ENCODE assay signal across 31 cellular contexts in the genomic region with DNA sequence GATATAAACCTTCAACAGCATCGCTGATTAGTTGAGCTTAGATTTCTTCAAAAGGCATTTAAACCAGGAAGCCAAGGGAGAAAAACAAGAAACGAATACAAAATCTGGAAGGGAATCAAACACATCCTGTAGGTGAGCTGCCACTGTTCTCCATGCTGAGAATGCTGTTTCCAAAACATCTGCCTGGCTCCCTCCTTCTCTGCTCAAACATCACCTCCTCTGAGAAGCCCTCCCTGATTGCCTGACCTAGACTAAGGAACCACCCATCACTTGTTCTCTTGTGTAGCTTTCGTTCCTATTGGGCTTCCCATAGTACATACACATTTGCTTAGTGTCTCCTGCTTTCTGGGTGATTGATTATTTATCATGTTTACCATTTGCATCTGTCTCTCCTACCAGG.
"Had no signal": no experiment of that assay in that cellular context is flagged by ENCODE, and none has a peak within 500 bp of the region (broad histone marks: within the 10 kb centered on the region; RNA-seq: fewer than 3 reads in every experiment).

No MANE protein-coding gene starts in this region.

- H3K4me1 ChIP-seq: adrenal gland, ascending aorta, body of pancreas, breast epithelium had no signal

- H3K36me3 ChIP-seq: adrenal gland, ascending aorta, brain microvascular endothelial cell, breast epithelium, cardiac muscle cell had no signal

- H3K27ac ChIP-seq: adrenal gland, ascending aorta, body of pancreas, brain microvascular endothelial cell, breast epithelium, cardiac muscle cell had no signal

- H3K27me3 ChIP-seq: ascending aorta, body of pancreas, brain microvascular endothelial cell, cardiac muscle cell had no signal

- FAIRE-seq: astrocyte had no signal

- DNase-seq: activated effector memory CD4-positive, alpha-beta T cell treated with anti-CD3 and anti-CD28 coated beads, Interleukin-2, amount 50 U/mL, for 16 hours; activated effector memory CD4-positive, alpha-beta T cell treated with Interleukin-2 at 50 U/mL for 16 hours; activated gamma-delta T cell; activated gamma-delta T cell treated with Interleukin-2 at 50 U/mL for 16 hours; activated naive CD4-positive, alpha-beta T cell; activated naive CD4-positive, alpha-beta T cell treated with anti-CD3 and anti-CD28 coated beads for 36 hours; activated naive CD4-positive, alpha-beta T cell treated with anti-CD3 and anti-CD28 coated beads, Interleukin-2, amount 10 ng/mL, durations not matched to agents 7 days and 5 days; activated naive CD4-positive, alpha-beta T cell treated with anti-CD3 and anti-CD28 coated beads, Interleukin-2, amount 50 U/mL, for 16 hours; activated naive CD4-positive, alpha-beta T cell treated with Interleukin-2 at 50 U/mL for 16 hours; activated naive CD8-positive, alpha-beta T cell treated with anti-CD3 and anti-CD28 coated beads for 36 hours; activated naive CD8-positive, alpha-beta T cell treated with anti-CD3 and anti-CD28 coated beads, Interleukin-2, amount 10 ng/mL, durations not matched to agents 7 days and 5 days; activated naive CD8-positive, alpha-beta T cell treated with anti-CD3 and anti-CD28 coated beads, Interleukin-2, amount 50 U/mL, for 24 hours; activated T-cell treated with anti-CD3 and anti-CD28 coated beads, Interleukin-2, amount 50 U/mL, for 4 hours; activated T-cell treated with anti-CD3 and anti-CD28 coated beads, Interleukin-2, amount 50 U/mL, for 48 hours; activated T-cell treated with anti-CD3 and anti-CD28 coated beads, Interleukin-2, amount 50 U/mL, for 72 hours; adrenal gland; amniotic stem cell; amygdala; anterior cingulate cortex; aorta; body of pancreas; brain microvascular endothelial cell; caudate nucleus; central memory CD4-positive, alpha-beta T cell; cerebellar nuclear complex had no signal

- H3K9me3 ChIP-seq: adrenal gland had no signal

- ATAC-seq: activated naive CD4-positive, alpha-beta T cell treated with anti-CD3 and anti-CD28 coated beads, Interleukin-2, amount 50 U/mL, for 72 hours; activated naive CD8-positive, alpha-beta T cell treated with anti-CD3 and anti-CD28 coated beads, Interleukin-2, amount 50 U/mL, for 24 hours; activated T-cell treated with anti-CD3 and anti-CD28 coated beads, Interleukin-2, amount 50 U/mL, for 4 hours; activated T-cell treated with anti-CD3 and anti-CD28 coated beads, Interleukin-2, amount 50 U/mL, for 72 hours; activated T-helper 17 cell treated with anti-CD3 and anti-CD28 coated beads, Interleukin-2, amount 50 U/mL, for 72 hours; body of pancreas had no signal

- H3K4me3 ChIP-seq: adrenal gland, ascending aorta, body of pancreas, breast epithelium, cardiac muscle cell had no signal
